12 cellular contexts compared by ENCODE assay signal in genomic region chr20:23139984-23140383, GRCh38. TPM values are rescaled to one million over a fixed set of nuclear protein-coding genes. Genes with fewer than 3 reads are reported as not detected.
DNase-seq lines count a peak whose midpoint lies in the region; ATAC-seq, FAIRE-seq and TF ChIP-seq lines count a peak whose summit lies in the region.
"Not testable (repeated sequence)": the region's sequence is repeated elsewhere in the genome, so short reads cannot be mapped to it uniquely, and the experiment has no call there.
"Had no signal": no experiment of that assay in that cellular context is flagged by ENCODE, and none has a peak within 500 bp of the region (broad histone marks: within the 10 kb centered on the region; RNA-seq: fewer than 3 reads in every experiment).

No MANE protein-coding gene starts in this region.

- H3K4me2 ChIP-seq in A549: not testable (repeated sequence)

- not testable (repeated sequence) for TF ChIP-seq CTCF in A549 (IDR thresholded peaks at IDR 0.05); HEK293 (tag by site-specific recombination; IDR thresholded peaks at IDR 0.05); RWPE2 (IDR thresholded peaks at IDR 0.05; ENCODE audit: poor library complexity, severe bottlenecking); pancreas (IDR thresholded peaks at IDR 0.05)

- not testable (repeated sequence) for H3K27ac ChIP-seq in A549; HEK293 (ENCODE audit: extremely low read depth, low read depth, low read length); pancreas; small intestine (ENCODE audit: low read depth in 1 of 2, low read length in 1 of 2)
- peak overlapping the region; percentile 32 for H3K27ac ChIP-seq in RWPE2 (ENCODE audit: poor library complexity, severe bottlenecking)

- not testable (repeated sequence) for H3K9me3 ChIP-seq in A549; HEK293 (ENCODE audit: control insufficient read depth, insufficient read depth, low read depth, low read length); RWPE2 (ENCODE audit: severe bottlenecking); pancreas; small intestine (ENCODE audit: control insufficient read depth, low read depth)

- intact Hi-C loops in dendritic cell treated with granulocyte-macrophage colony-stimulating factor and Interleukin-4, amounts not matched to agents 40 ng/mL and 50 ng/mL, for 4 days (cut with micrococcal nuclease): loop anchor here (5.0 kb wide), 1 partner anchor 93 kb away; the partner anchor contains the start of gene THBD
- intact Hi-C loops in pancreas (cut with DNase I): loop anchor here in 1 of 3 donors (10.0 kb wide), 1 partner anchor 65 kb away; no protein-coding TSS in a partner anchor

- DNase-seq in A549 (ENCODE audit: low read depth in 1 of 2, low spot score in 1 of 2); RWPE2 (ENCODE audit: low spot score); frontal cortex (ENCODE audit: low spot score in 2 of 2); pancreas; small intestine: not testable (repeated sequence)

- H3K4me1 ChIP-seq in A549 (peaks cover 17% of the 10 kb centered on the region), RWPE2 (ENCODE audit: insufficient read depth, poor library complexity, severe bottlenecking) (peaks cover 57% of the 10 kb centered on the region)
- H3K4me1 ChIP-seq in HEK293 (ENCODE audit: control insufficient read depth, insufficient read depth, low read length); pancreas; small intestine (ENCODE audit: control insufficient read depth in 2 of 2, insufficient read depth in 1 of 2, low read depth in 1 of 2, low read length in 1 of 2): not testable (repeated sequence)

- FAIRE-seq in A549 (lab: Jason Lieb, UNC): not testable (repeated sequence)
- FAIRE-seq in frontal cortex (lab: Jason Lieb, UNC): peak; percentile 79
- FAIRE-seq in pancreas (lab: Jason Lieb, UNC): peak; percentile 47
- FAIRE-seq in small intestine (lab: Jason Lieb, UNC): peak; percentile 85

- H3K36me3 ChIP-seq in HEK293 (ENCODE audit: control insufficient read depth in 2 of 2, insufficient read depth in 1 of 2, low read length in 2 of 2); RWPE2 (ENCODE audit: low read depth); pancreas; small intestine (ENCODE audit: control insufficient read depth in 2 of 2, insufficient read depth in 2 of 2, low read length in 2 of 2): not testable (repeated sequence)

- CTCF ChIA-PET in A549 (lab: Yijun Ruan, JAX): interaction anchor here (0.9 to 2.0 kb wide), 2 partner anchors 8 to 33 kb away, joined by 3 to 9 read pairs; no protein-coding TSS in a partner anchor
- CTCF ChIA-PET in HEK293 (lab: Yijun Ruan, JAX): interaction anchor here (0.7 kb wide), 1 partner anchor 526 kb away, joined by 4 read pairs; no protein-coding TSS in a partner anchor

- not testable (repeated sequence) for H3K9me3 Mint-ChIP-seq in dendritic cell treated with granulocyte-macrophage colony-stimulating factor and Interleukin-4, amounts not matched to agents 40 ng/mL and 50 ng/mL, for 4 days

- POLR2A ChIA-PET in A549 (lab: Yijun Ruan, JAX): interaction anchor here (0.5 kb wide), 1 partner anchor 201 kb away, joined by 3 read pairs; no protein-coding TSS in a partner anchor
- POLR2A ChIA-PET in HEK293 (lab: Yijun Ruan, JAX): not testable (repeated sequence)

- 89% methylated on average over 1 of the region's 1 CpG for WGBS in A549 (ENCODE audit: missing lambda C conversion rate)
- 60 to 71% methylated on average over 1 of the region's 1 CpG for WGBS in pancreas, 2 donors
- WGBS in small intestine, 3 donors: 67 to 88% methylated on average over 1 of the region's 1 CpG; no CpG with 5 or more reads in 1 of the 3 donors

- not testable (repeated sequence) for H3K36me3 Mint-ChIP-seq in dendritic cell treated with granulocyte-macrophage colony-stimulating factor and Interleukin-4, amounts not matched to agents 40 ng/mL and 50 ng/mL, for 4 days (ENCODE audit: low read depth)

- TF ChIP-seq EP300 in A549 (IDR thresholded peaks at IDR 0.05): not testable (repeated sequence)

- H3K27ac Mint-ChIP-seq in dendritic cell treated with granulocyte-macrophage colony-stimulating factor and Interleukin-4, amounts not matched to agents 40 ng/mL and 50 ng/mL, for 4 days: peak overlapping the region; percentile 94

- ATAC-seq in A549; RWPE2 (ENCODE audit: low read depth); pancreas: not testable (repeated sequence)

- not testable (repeated sequence) for TF ChIP-seq RAD21 in A549 (conservative IDR thresholded peaks at IDR 0.05 in 1 of 2, IDR thresholded peaks at IDR 0.05 in 1 of 2)

- not testable (repeated sequence) for H3K4me3 ChIP-seq in A549; HEK293 (ENCODE audit: low read depth, low read length); RWPE2 (ENCODE audit: severe bottlenecking); pancreas; small intestine (ENCODE audit: low read depth in 1 of 2, low read length in 2 of 2)

- H3K4me1 Mint-ChIP-seq in dendritic cell treated with granulocyte-macrophage colony-stimulating factor and Interleukin-4, amounts not matched to agents 40 ng/mL and 50 ng/mL, for 4 days (ENCODE audit: low read depth): peaks cover 85% of the 10 kb centered on the region

- not testable (repeated sequence) for H3K4me3 Mint-ChIP-seq in dendritic cell treated with granulocyte-macrophage colony-stimulating factor and Interleukin-4, amounts not matched to agents 40 ng/mL and 50 ng/mL, for 4 days

- H3K27me3 Mint-ChIP-seq in dendritic cell treated with granulocyte-macrophage colony-stimulating factor and Interleukin-4, amounts not matched to agents 40 ng/mL and 50 ng/mL, for 4 days: not testable (repeated sequence)

- not testable (repeated sequence) for H3K27me3 ChIP-seq in RWPE2 (ENCODE audit: insufficient read depth, poor library complexity, severe bottlenecking); pancreas; small intestine (ENCODE audit: control insufficient read depth in 2 of 2, insufficient read depth in 2 of 2, low read length in 2 of 2)

- TF ChIP-seq POLR2A in A549 (IDR thresholded peaks at IDR 0.05; ENCODE audit: low read length): not testable (repeated sequence)

TF ChIP-seq in A549, 52 proteins besides CTCF, POLR2A, EP300 and RAD21:
- peak; percentile 65 for TF ChIP-seq ZC3H11A (IDR thresholded peaks at IDR 0.05)

TF ChIP-seq in HEK293, 187 proteins besides CTCF, POLR2A, EP300 and RAD21 (continues in another document):
- TF ChIP-seq ZBTB11 (tag by site-specific recombination; conservative IDR thresholded peaks at IDR 0.05; ENCODE audit: low read depth): peak; percentile 58

RNA-seq across cellular contexts. Expression of gene CD93, which starts 53.9 kb away (rescaled TPM):
- not detected in 2 replicates for polyA plus RNA-seq in A549 (2011; rRNA removed)
- polyA plus RNA-seq in A549 (2012; cell fraction: cytosol; rRNA removed): not detected in 2 replicates
- not detected in 2 replicates for polyA plus RNA-seq in A549 (2012; cell fraction: nucleus; rRNA removed)
- polyA plus RNA-seq in A549 (2017; fragmentation: RNase III; extraction: RNeasy Plus Mini Kit Qiagen cat#74134 plus additional on column Dnase treatment): not detected in 3 replicates
- polyA minus RNA-seq in A549 (2011; rRNA and poly(A)+ RNA removed): not detected in 2 replicates
- total RNA-seq in frontal cortex: 10.6 TPM
- total RNA-seq in pancreas: 10 to 100 TPM in 2 of 6 donors, 1 to 10 TPM in 4; 4.5 to 18.2 (median 8.5) TPM
- 1 to 10 TPM; 2.8 to 3.6 TPM for polyA plus RNA-seq in pancreas
- polyA plus RNA-seq in small intestine: 10 to 100 TPM in 1 of 3 donors, 1 to 10 TPM in 1, under 1 TPM in 1; 0.67 to 36.7 (median 1.6) TPM
- total RNA-seq: Caco-2, GM23338, H4, H9, HFFc6 had no signal
